Comparison of ENCODE assay signal across 27 cellular contexts in the genomic region with DNA sequence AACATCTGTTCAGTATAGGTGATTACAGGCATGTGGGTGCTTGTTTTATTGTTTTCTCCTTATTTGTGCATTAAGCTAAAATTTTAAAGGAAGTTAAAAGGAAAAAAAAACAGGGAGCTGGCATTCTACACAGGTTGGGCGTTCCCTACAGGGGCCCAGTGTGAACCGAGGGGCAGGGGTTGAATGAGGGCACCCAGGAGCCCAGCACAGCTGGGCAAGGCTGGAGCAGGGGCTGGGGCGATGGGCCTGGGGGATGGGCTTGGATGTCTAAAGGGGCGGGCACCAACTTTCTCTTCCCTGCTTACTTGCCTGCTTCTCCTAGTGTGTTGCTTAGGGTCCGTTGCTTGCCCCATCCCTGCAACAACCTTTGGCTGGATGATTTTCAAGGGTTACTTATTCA. TPM values are rescaled to one million over a fixed set of nuclear protein-coding genes. Genes with fewer than 3 reads are reported as not detected.
"Had no signal": no experiment of that assay in that cellular context is flagged by ENCODE, and none has a peak within 500 bp of the region (broad histone marks: within the 10 kb centered on the region; RNA-seq: fewer than 3 reads in every experiment).

No MANE protein-coding gene starts in this region.

- DNase-seq: activated naive CD4-positive, alpha-beta T cell; activated T-cell treated with anti-CD3 and anti-CD28 coated beads, Interleukin-2, amount 50 U/mL, for 24 hours; brain microvascular endothelial cell; central memory CD4-positive, alpha-beta T cell; dorsolateral prefrontal cortex; gastrocnemius medialis; head of caudate nucleus; islet precursor cell; left cardiac atrium; naive thymus-derived CD4-positive, alpha-beta T cell; stimulated activated CD4-positive, alpha-beta T cell treated with anti-CD3 and anti-CD28 coated beads, Interleukin-4, amount 100 ng/mL, for 1 hour; stimulated activated naive CD4-positive, alpha-beta T cell treated with Interleukin-2 at 50 U/mL for 16 hours; T1000; thyroid gland had no signal

- H3K36me3 ChIP-seq: adrenal gland, ascending aorta, brain microvascular endothelial cell, esophagus muscularis mucosa, gastrocnemius medialis, neural progenitor cell, thyroid gland had no signal

- H3K4me3 Mint-ChIP-seq: activated naive CD8-positive, alpha-beta T cell; activated T-cell treated with anti-CD3 and anti-CD28 coated beads, Interleukin-2, amount 50 U/mL, for 24 hours; memory B cell; naive thymus-derived CD4-positive, alpha-beta T cell; neural progenitor cell; T-helper 1 cell treated with Interleukin-12 subunit alpha and Interleukin-12 subunit beta and Interleukin-4 antibody, amounts not matched to agents 30 μg/mL and 1 μg/mL, for 36 hours; WTC11 had no signal

- H3K4me3 ChIP-seq: adrenal gland, ascending aorta, dorsolateral prefrontal cortex, esophagus muscularis mucosa, gastrocnemius medialis, neural progenitor cell, smooth muscle cell, thyroid gland had no signal

- H3K9me3 ChIP-seq: adrenal gland, ascending aorta, esophagus muscularis mucosa, gastrocnemius medialis, thyroid gland had no signal

- ATAC-seq: gastrocnemius medialis; left cardiac atrium; naive thymus-derived CD4-positive, alpha-beta T cell; WTC11 had no signal

- H3K36me3 Mint-ChIP-seq: activated naive CD8-positive, alpha-beta T cell; neural progenitor cell; WTC11 had no signal

- H3K27ac Mint-ChIP-seq: activated naive CD8-positive, alpha-beta T cell; activated T-cell treated with anti-CD3 and anti-CD28 coated beads, Interleukin-2, amount 50 U/mL, for 24 hours; activated T-helper 2 cell treated with anti-CD3 and anti-CD28 coated beads, Interferon-gamma antibody, Interleukin-2, Interleukin-4, amounts not matched to agents 10 μg/mL and 5 μg/mL and 100 μg/mL, durations not matched to agents 14 hours and 24 hours and 36 hours; memory B cell; neural progenitor cell; T-helper 1 cell treated with Interleukin-12 subunit alpha and Interleukin-12 subunit beta and Interleukin-4 antibody, amounts not matched to agents 30 μg/mL and 1 μg/mL, for 36 hours; WTC11 had no signal

- H3K27ac ChIP-seq: brain microvascular endothelial cell, dorsolateral prefrontal cortex, esophagus muscularis mucosa, neural progenitor cell, thyroid gland had no signal

- H2AFZ ChIP-seq: neural progenitor cell had no signal

- H3K9me3 Mint-ChIP-seq: activated T-cell treated with anti-CD3 and anti-CD28 coated beads, Interleukin-2, amount 50 U/mL, for 24 hours; activated T-helper 2 cell treated with anti-CD3 and anti-CD28 coated beads, Interferon-gamma antibody, Interleukin-2, Interleukin-4, amounts not matched to agents 10 μg/mL and 5 μg/mL and 100 μg/mL, durations not matched to agents 14 hours and 24 hours and 36 hours; T-helper 1 cell treated with Interleukin-12 subunit alpha and Interleukin-12 subunit beta and Interleukin-4 antibody, amounts not matched to agents 30 μg/mL and 1 μg/mL, for 36 hours; WTC11 had no signal

- H3K27me3 ChIP-seq: ascending aorta, thyroid gland had no signal

- H3K4me1 ChIP-seq: gastrocnemius medialis had no signal

- H3K9ac ChIP-seq: neural progenitor cell had no signal

- H3K4me2 ChIP-seq: neural progenitor cell, smooth muscle cell had no signal

RNA-seq across cellular contexts. Expression of a gene that starts 3.5 kb away (rescaled TPM):
- total RNA-seq: activated T-helper 2 cell treated with anti-CD3 and anti-CD28 coated beads, Interferon-gamma antibody, Interleukin-2, Interleukin-4, amounts not matched to agents 10 μg/mL and 5 μg/mL and 100 μg/mL, durations not matched to agents 14 hours and 24 hours and 36 hours; mononuclear cell; naive thymus-derived CD4-positive, alpha-beta T cell; omental fat pad; smooth muscle cell; subcutaneous adipose tissue had no signal
- polyA plus RNA-seq: naive thymus-derived CD4-positive, alpha-beta T cell; smooth muscle cell had no signal
